Comparison of ENCODE assay signal across 1 cellular context in the genomic region with DNA sequence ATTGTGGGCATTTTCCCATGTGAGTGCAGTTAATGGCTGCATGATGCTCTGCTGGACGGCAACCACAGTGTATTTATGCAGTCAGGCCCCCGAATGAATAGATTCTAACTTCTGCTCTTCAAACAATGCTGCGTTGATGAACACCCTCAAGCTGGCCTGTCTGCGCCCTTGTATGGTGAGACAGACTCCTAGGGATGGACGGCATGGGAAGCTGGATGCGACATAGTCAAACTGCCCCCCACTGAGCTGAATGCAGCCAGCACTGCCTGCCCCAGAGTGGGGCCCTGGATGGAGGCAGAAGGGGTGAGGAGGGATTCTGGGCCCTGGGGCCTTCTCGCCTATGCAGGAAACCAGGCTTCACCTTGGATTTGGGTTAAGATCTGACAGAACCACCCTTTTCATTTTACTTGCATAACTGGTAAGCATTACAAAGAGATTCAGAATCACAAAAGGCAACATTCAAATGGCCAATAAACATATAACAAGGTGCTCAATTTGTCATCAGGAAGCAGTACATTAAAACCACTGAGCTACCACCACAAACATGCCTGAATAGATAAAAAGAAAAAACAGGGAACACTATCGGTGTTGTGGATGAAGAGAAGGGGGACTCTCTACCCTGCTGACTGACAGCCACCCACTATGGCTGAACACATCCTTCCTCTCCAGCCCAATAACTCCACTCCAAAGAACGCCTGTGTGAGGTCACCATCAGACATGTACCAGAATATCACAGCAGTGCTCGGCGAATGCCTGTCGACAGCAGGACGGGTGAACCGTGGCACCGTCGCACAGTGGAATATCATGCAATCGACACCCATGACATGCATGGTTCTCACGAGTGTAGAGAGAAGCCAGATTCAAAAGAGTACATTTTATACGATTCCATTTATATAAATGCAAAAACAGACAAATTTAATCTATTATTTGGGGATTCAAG.
TF ChIP-seq lines count a peak whose summit lies in the region.

No MANE protein-coding gene starts in this region.

TF ChIP-seq in IMR-90, 13 proteins besides CTCF, POLR2A, EP300 and RAD21:
- TF ChIP-seq SMC3 (IDR thresholded peaks at IDR 0.05; ENCODE audit: low read depth, low read length) (no peak), CHD1 (IDR thresholded peaks at IDR 0.05; ENCODE audit: low read depth, low read length) (no peak), NFE2L2 (IDR thresholded peaks at IDR 0.05; ENCODE audit: low read depth, low read length) (no peak), FOS (IDR thresholded peaks at IDR 0.05; ENCODE audit: low read depth, low read length) (no peak), CEBPB (IDR thresholded peaks at IDR 0.05; ENCODE audit: low read depth, low read length) (no peak), MXI1 (IDR thresholded peaks at IDR 0.05; ENCODE audit: borderline replicate concordance, low read depth, low read length) (no peak)
- TF ChIP-seq, protein P1, sequence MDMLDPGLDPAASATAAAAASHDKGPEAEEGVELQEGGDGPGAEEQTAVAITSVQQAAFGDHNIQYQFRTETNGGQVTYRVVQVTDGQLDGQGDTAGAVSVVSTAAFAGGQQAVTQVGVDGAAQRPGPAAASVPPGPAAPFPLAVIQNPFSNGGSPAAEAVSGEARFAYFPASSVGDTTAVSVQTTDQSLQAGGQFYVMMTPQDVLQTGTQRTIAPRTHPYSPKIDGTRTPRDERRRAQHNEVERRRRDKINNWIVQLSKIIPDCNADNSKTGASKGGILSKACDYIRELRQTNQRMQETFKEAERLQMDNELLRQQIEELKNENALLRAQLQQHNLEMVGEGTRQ (IDR thresholded peaks at IDR 0.05; ENCODE audit: low read depth, low read length) = no peak
- TF ChIP-seq, protein P2, sequence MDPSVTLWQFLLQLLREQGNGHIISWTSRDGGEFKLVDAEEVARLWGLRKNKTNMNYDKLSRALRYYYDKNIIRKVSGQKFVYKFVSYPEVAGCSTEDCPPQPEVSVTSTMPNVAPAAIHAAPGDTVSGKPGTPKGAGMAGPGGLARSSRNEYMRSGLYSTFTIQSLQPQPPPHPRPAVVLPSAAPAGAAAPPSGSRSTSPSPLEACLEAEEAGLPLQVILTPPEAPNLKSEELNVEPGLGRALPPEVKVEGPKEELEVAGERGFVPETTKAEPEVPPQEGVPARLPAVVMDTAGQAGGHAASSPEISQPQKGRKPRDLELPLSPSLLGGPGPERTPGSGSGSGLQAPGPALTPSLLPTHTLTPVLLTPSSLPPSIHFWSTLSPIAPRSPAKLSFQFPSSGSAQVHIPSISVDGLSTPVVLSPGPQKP (IDR thresholded peaks at IDR 0.05; ENCODE audit: borderline replicate concordance, low read depth, low read length) = no peak
